In genomic region chr14:85517113-85517688, GRCh38 we compare ENCODE assay signal across 12 cellular contexts. TPM values are rescaled to one million over a fixed set of nuclear protein-coding genes. Genes with fewer than 3 reads are reported as not detected.
"Had no signal": no experiment of that assay in that cellular context is flagged by ENCODE, and none has a peak within 500 bp of the region (broad histone marks: within the 10 kb centered on the region; RNA-seq: fewer than 3 reads in every experiment).

No MANE protein-coding gene starts in this region.

- H3K9me3 ChIP-seq: gastrocnemius medialis, ovary, sigmoid colon had no signal

- ATAC-seq: gastrocnemius medialis; stimulated activated effector memory CD8-positive, alpha-beta T cell treated with anti-CD3 and anti-CD28 coated beads, Interleukin-12 subunit alpha, Interleukin-12 subunit beta, amount 100 ng/mL, for 72 hours had no signal

- H3K36me3 ChIP-seq: gastrocnemius medialis, ovary, sigmoid colon had no signal

- H3K36me3 Mint-ChIP-seq: stimulated activated effector memory CD8-positive, alpha-beta T cell treated with anti-CD3 and anti-CD28 coated beads, Interleukin-12 subunit alpha, Interleukin-12 subunit beta, amount 100 ng/mL, for 72 hours had no signal

- H3K27ac Mint-ChIP-seq: activated naive CD4-positive, alpha-beta T cell treated with anti-CD3 and anti-CD28 coated beads for 36 hours; activated T-helper 2 cell treated with anti-CD3 and anti-CD28 coated beads, Interferon-gamma antibody, Interleukin-2, Interleukin-4, amounts not matched to agents 10 μg/mL and 5 μg/mL and 100 μg/mL, durations not matched to agents 14 hours and 24 hours and 36 hours; stimulated activated effector memory CD8-positive, alpha-beta T cell treated with anti-CD3 and anti-CD28 coated beads, Interleukin-12 subunit alpha, Interleukin-12 subunit beta, amount 100 ng/mL, for 72 hours had no signal

- H3K4me3 ChIP-seq: coronary artery, gastrocnemius medialis, lung, ovary, sigmoid colon had no signal

- H3K4me3 Mint-ChIP-seq: activated naive CD4-positive, alpha-beta T cell treated with anti-CD3 and anti-CD28 coated beads for 36 hours; neural crest cell; stimulated activated effector memory CD8-positive, alpha-beta T cell treated with anti-CD3 and anti-CD28 coated beads, Interleukin-12 subunit alpha, Interleukin-12 subunit beta, amount 100 ng/mL, for 72 hours had no signal

- DNase-seq: activated CD4-positive, CD25-positive, alpha-beta regulatory T cell treated with anti-CD3 and anti-CD28 coated beads, Interleukin-2, amount 50 U/mL, for 72 hours; activated naive CD4-positive, alpha-beta T cell treated with anti-CD3 and anti-CD28 coated beads for 36 hours; central memory CD4-positive, alpha-beta T cell; gastrocnemius medialis; ovary; sigmoid colon had no signal

- H3K4me1 Mint-ChIP-seq: stimulated activated effector memory CD8-positive, alpha-beta T cell treated with anti-CD3 and anti-CD28 coated beads, Interleukin-12 subunit alpha, Interleukin-12 subunit beta, amount 100 ng/mL, for 72 hours had no signal

- H3K27ac ChIP-seq: coronary artery, gastrocnemius medialis, ovary, sigmoid colon had no signal

- H3K9me3 Mint-ChIP-seq: activated T-helper 2 cell treated with anti-CD3 and anti-CD28 coated beads, Interferon-gamma antibody, Interleukin-2, Interleukin-4, amounts not matched to agents 10 μg/mL and 5 μg/mL and 100 μg/mL, durations not matched to agents 14 hours and 24 hours and 36 hours; neural crest cell had no signal

- H3K27me3 ChIP-seq: gastrocnemius medialis, ovary, sigmoid colon had no signal

- H3K4me1 ChIP-seq: gastrocnemius medialis had no signal

RNA-seq across cellular contexts. Expression of gene FLRT2, which starts 12.7 kb away (rescaled TPM):
- total RNA-seq: activated naive CD4-positive, alpha-beta T cell treated with anti-CD3 and anti-CD28 coated beads for 36 hours; activated T-helper 2 cell treated with anti-CD3 and anti-CD28 coated beads, Interferon-gamma antibody, Interleukin-2, Interleukin-4, amounts not matched to agents 10 μg/mL and 5 μg/mL and 100 μg/mL, durations not matched to agents 14 hours and 24 hours and 36 hours; T-helper 1 cell treated with Interleukin-12 subunit alpha and Interleukin-12 subunit beta and Interleukin-4 antibody, amounts not matched to agents 30 ng/mL and 1 ng/mL, for 36 hours had no signal
